Comparison of ENCODE assay signal across 8 cellular contexts in genomic region chr16:21599158-21599993, GRCh38. TPM values are rescaled to one million over a fixed set of nuclear protein-coding genes. Genes with fewer than 3 reads are reported as not detected.
A peak's percentile ranks its signal among the peaks of the same experiment; 100 is the strongest.
DNase-seq lines count a peak whose midpoint lies in the region; TF ChIP-seq lines count a peak whose summit lies in the region.

METTL9 (plus strand) TSS chr16:21599577; CDS start chr16:21599734, 157 bp downstream.

- H3K27ac Mint-ChIP-seq in HFFc6, result peak within 1 kb of the TSS; percentile 92
- peak within 1 kb of the TSS; percentile 96 for H3K27ac Mint-ChIP-seq in activated naive CD4-positive, alpha-beta T cell treated with anti-CD3 and anti-CD28 coated beads, Interleukin-2, amount 50 U/mL, for 24 hours

- DNase-seq in GM04503 (ENCODE audit: low read depth) (peak; percentile 74), HFFc6 (peak; percentile 89), NB4 (ENCODE audit: low read depth) (peak; percentile 96), SK-N-MC (ENCODE audit: low read depth, low spot score) (no peak), globus pallidus (ENCODE audit: low spot score) (peak; percentile 96), occipital lobe (lab: John Stamatoyannopoulos, UW) (peak; percentile 92)

- no peaks in the 10 kb centered on the region for H3K9me3 Mint-ChIP-seq in HFFc6
- no peaks in the 10 kb centered on the region for H3K9me3 Mint-ChIP-seq in activated naive CD4-positive, alpha-beta T cell treated with anti-CD3 and anti-CD28 coated beads, Interleukin-2, amount 50 U/mL, for 24 hours

- TF ChIP-seq POLR2A in NB4 (IDR thresholded peaks at IDR 0.05; ENCODE audit: extremely low read depth, insufficient read length), result peak; percentile 82

- peaks cover 54% of the 10 kb centered on the region for H3K4me1 Mint-ChIP-seq in HFFc6 (ENCODE audit: low read depth)
- peaks cover 56% of the 10 kb centered on the region for H3K4me1 Mint-ChIP-seq in activated naive CD4-positive, alpha-beta T cell treated with anti-CD3 and anti-CD28 coated beads, Interleukin-2, amount 50 U/mL, for 24 hours

- H3K27me3 Mint-ChIP-seq in HFFc6 (ENCODE audit: insufficient read depth), result no peaks in the 10 kb centered on the region
- H3K27me3 Mint-ChIP-seq in activated naive CD4-positive, alpha-beta T cell treated with anti-CD3 and anti-CD28 coated beads, Interleukin-2, amount 50 U/mL, for 24 hours, result no peaks in the 10 kb centered on the region

- H3K9me3 ChIP-seq in SK-N-MC (ENCODE audit: low read depth, low read length), result no peaks in the 10 kb centered on the region

- H3K4me3 ChIP-seq in NB4 (ENCODE audit: low read depth, low read length) (peak within 1 kb of the TSS; percentile 82), SK-N-MC (peak within 1 kb of the TSS; percentile 92)

- H3K9ac ChIP-seq in SK-N-MC (ENCODE audit: insufficient read length), result peak within 1 kb of the TSS; percentile 89

- peak within 1 kb of the TSS; percentile 96 for H3K4me3 Mint-ChIP-seq in HFFc6
- peak within 1 kb of the TSS; percentile 99 for H3K4me3 Mint-ChIP-seq in activated naive CD4-positive, alpha-beta T cell treated with anti-CD3 and anti-CD28 coated beads, Interleukin-2, amount 50 U/mL, for 24 hours

- TF ChIP-seq CTCF in HFFc6 (IDR thresholded peaks at IDR 0.05), result 0 out of 2 replicates have a peak, but pooled peaks have one; percentile 8
- TF ChIP-seq CTCF in NB4 (IDR thresholded peaks at IDR 0.05; ENCODE audit: low read depth, low read length), result no peak

- no peaks in the 10 kb centered on the region for H3K36me3 ChIP-seq in SK-N-MC (ENCODE audit: insufficient read depth, low read length)

- H3K27ac ChIP-seq in SK-N-MC, result peak within 1 kb of the TSS; percentile 70
- peak within 1 kb of the TSS; percentile 67 for H3K27ac ChIP-seq in temporal lobe (ENCODE audit: low read depth, low read length)

- H3K36me3 Mint-ChIP-seq in HFFc6 (ENCODE audit: low read depth), result no peaks in the 10 kb centered on the region; the same call in 1 of the 2 replicates
- H3K36me3 Mint-ChIP-seq in activated naive CD4-positive, alpha-beta T cell treated with anti-CD3 and anti-CD28 coated beads, Interleukin-2, amount 50 U/mL, for 24 hours, result no peaks in the 10 kb centered on the region

RNA-seq across cellular contexts. Expression of gene METTL9, which starts in this region (rescaled TPM):
- 100 to 1,000 TPM; 147 to 176 (median 151) TPM for total RNA-seq in HFFc6 (2021; fragmentation: NEBNext Ultra II Directional; extraction: Animal tissue kit (Norgen Biotek cat#: 25700))
- 215 TPM for total RNA-seq in occipital lobe
- 222 TPM for total RNA-seq in temporal lobe
